In genomic region chrX:71556026-71556425, GRCh38 we compare ENCODE assay signal across 20 cellular contexts. TPM values are rescaled to one million over a fixed set of nuclear protein-coding genes. Genes with fewer than 3 reads are reported as not detected.
DNase-seq lines count a peak whose midpoint lies in the region; ATAC-seq, FAIRE-seq and TF ChIP-seq lines count a peak whose summit lies in the region.
"Had no signal": no experiment of that assay in that cellular context is flagged by ENCODE, and none has a peak within 500 bp of the region (broad histone marks: within the 10 kb centered on the region; RNA-seq: fewer than 3 reads in every experiment).

No MANE protein-coding gene starts in this region.

- POLR2A ChIA-PET in A549 (lab: Yijun Ruan, JAX): interaction anchor here (1.0 kb wide), 1 partner anchor 121 kb away, joined by 3 read pairs; no protein-coding TSS in a partner anchor

- no peak for TF ChIP-seq RAD21 in A549 (conservative IDR thresholded peaks at IDR 0.05 in 1 of 2, IDR thresholded peaks at IDR 0.05 in 1 of 2)

- H3K36me3 Mint-ChIP-seq in activated T-helper 17 cell treated with anti-CD3 and anti-CD28 coated beads, Interleukin-2, amount 50 U/mL, for 72 hours (ENCODE audit: low read depth): peaks cover 100% of the 10 kb centered on the region

- peaks cover 5% of the 10 kb centered on the region for H3K4me1 Mint-ChIP-seq in activated T-helper 17 cell treated with anti-CD3 and anti-CD28 coated beads, Interleukin-2, amount 50 U/mL, for 72 hours
- H3K4me1 Mint-ChIP-seq: neural progenitor cell had no signal

- H3K27ac ChIP-seq in A549: no peak overlapping the region
- H3K27ac ChIP-seq: epithelial cell of prostate, heart right ventricle, left ventricle myocardium inferior, neural progenitor cell, sigmoid colon had no signal

- H3K4me3 ChIP-seq in A549: no peak overlapping the region
- H3K4me3 ChIP-seq: heart right ventricle, left ventricle myocardium inferior, neural progenitor cell, sigmoid colon had no signal

- CTCF ChIA-PET in A549 (lab: Yijun Ruan, JAX): interaction anchor here (1.1 to 1.5 kb wide), 3 partner anchors 8 to 157 kb away, joined by 3 to 7 read pairs (median 3); no protein-coding TSS in a partner anchor

- FAIRE-seq in A549 (lab: Jason Lieb, UNC): peak; percentile 79

- H3K27ac Mint-ChIP-seq in activated T-helper 17 cell treated with anti-CD3 and anti-CD28 coated beads, Interleukin-2, amount 50 U/mL, for 72 hours: peak overlapping the region; percentile 53
- H3K27ac Mint-ChIP-seq: neural progenitor cell had no signal

- no peak for DNase-seq in A549 (ENCODE audit: low read depth in 1 of 2, low spot score in 1 of 2)
- peak; percentile 86 for DNase-seq in ACHN
- DNase-seq in kidney glomerular epithelial cell (lab: John Stamatoyannopoulos, UW): peak; percentile 85
- no peak for DNase-seq in NCI-H82 treated with DMSO at 0.1 percent for 48 hours (lab: John Stamatoyannopoulos, UW; ENCODE audit: unreplicated experiment)
- DNase-seq: activated CD4-positive, alpha-beta T cell treated with anti-CD3 and anti-CD28 coated beads, Interleukin-2, amount 50 U/mL, for 1 hour; activated naive CD4-positive, alpha-beta T cell; CD8-positive, alpha-beta T cell; cerebellar nuclear complex; heart right ventricle; IMR-90; left ventricle myocardium inferior; NCI-H2081 treated with DMSO at 0.1 percent for 48 hours; NCI-H82; sigmoid colon; trophoblast cell had no signal

- H3K4me1 ChIP-seq in A549: peaks cover 22% of the 10 kb centered on the region
- H3K4me1 ChIP-seq: heart right ventricle, left ventricle myocardium inferior, neural progenitor cell, sigmoid colon had no signal

- 83% methylated on average over 3 of the region's 3 CpGs for WGBS in A549 (ENCODE audit: missing lambda C conversion rate)

- ATAC-seq in A549: no peak
- no peak for ATAC-seq in activated T-helper 17 cell treated with anti-CD3 and anti-CD28 coated beads, Interleukin-2, amount 50 U/mL, for 72 hours (replicated peaks)
- ATAC-seq in GM18511 (IDR thresholded peaks at IDR 0.05; ENCODE audit: unreplicated experiment): no peak
- ATAC-seq in GM21825 (IDR thresholded peaks at IDR 0.05; ENCODE audit: unreplicated experiment): no peak
- ATAC-seq: CD8-positive, alpha-beta T cell; heart right ventricle had no signal

- no peak for TF ChIP-seq EP300 in A549 (IDR thresholded peaks at IDR 0.05)

- no peaks in the 10 kb centered on the region for H3K27me3 Mint-ChIP-seq in activated T-helper 17 cell treated with anti-CD3 and anti-CD28 coated beads, Interleukin-2, amount 50 U/mL, for 72 hours

- no peaks in the 10 kb centered on the region for H3K9me3 Mint-ChIP-seq in activated T-helper 17 cell treated with anti-CD3 and anti-CD28 coated beads, Interleukin-2, amount 50 U/mL, for 72 hours
- H3K9me3 Mint-ChIP-seq: CD8-positive, alpha-beta T cell; neural progenitor cell had no signal

- H3K4me3 Mint-ChIP-seq in activated T-helper 17 cell treated with anti-CD3 and anti-CD28 coated beads, Interleukin-2, amount 50 U/mL, for 72 hours: no peak overlapping the region
- H3K4me3 Mint-ChIP-seq: CD8-positive, alpha-beta T cell; neural progenitor cell had no signal

- in situ Hi-C loops in ACHN (cut with HindIII; ENCODE audit: low pct_ligation_motif_present, low pct_unique_long_range_greater_than_20kb, low sequenced_read_pairs): no loop called here

- H3K4me2 ChIP-seq in A549: peak overlapping the region; percentile 44
- H3K4me2 ChIP-seq: neural progenitor cell had no signal

- TF ChIP-seq CTCF in A549 (IDR thresholded peaks at IDR 0.05): no peak

- TF ChIP-seq POLR2A in A549 (IDR thresholded peaks at IDR 0.05; ENCODE audit: low read length): no peak

- no peaks in the 10 kb centered on the region for H3K9me3 ChIP-seq in A549
- H3K9me3 ChIP-seq: heart right ventricle, left ventricle myocardium inferior, sigmoid colon had no signal

TF ChIP-seq in A549, 52 proteins besides CTCF, POLR2A, EP300 and RAD21:
- TF ChIP-seq ZC3H11A (IDR thresholded peaks at IDR 0.05) (no peak), ELK1 (IDR thresholded peaks at IDR 0.05; ENCODE audit: low read depth, low read length) (no peak)

RNA-seq across cellular contexts. Expression of gene GCNA, which starts 22.2 kb away (rescaled TPM):
- polyA plus RNA-seq in A549 (2011; rRNA removed): 1.5 and 1.7 TPM in 2 replicates
- 0.45 and 0.61 TPM in 2 replicates for polyA plus RNA-seq in A549 (2012; cell fraction: cytosol; rRNA removed)
- polyA plus RNA-seq in A549 (2012; cell fraction: nucleus; rRNA removed): 2.0 and 3.5 TPM in 2 replicates
- polyA plus RNA-seq in A549 (2017; fragmentation: RNase III; extraction: RNeasy Plus Mini Kit Qiagen cat#74134 plus additional on column Dnase treatment): 1.4 to 1.6 TPM (median 1.6 TPM) in 3 replicates
- polyA minus RNA-seq in A549 (2011; rRNA and poly(A)+ RNA removed): 1.0 and 2.1 TPM in 2 replicates
- 10 to 100 TPM in 1 of 2 donors, 1 to 10 TPM in 1; 4.9 to 10.7 TPM for total RNA-seq in activated T-helper 17 cell treated with anti-CD3 and anti-CD28 coated beads, Interleukin-2, amount 50 U/mL, for 72 hours

RNA-seq across cellular contexts. Expression of gene OGT, which starts 23.1 kb away (rescaled TPM):
- 290 and 300 TPM in 2 replicates for polyA plus RNA-seq in A549 (2011; rRNA removed)
- polyA plus RNA-seq in A549 (2012; cell fraction: cytosol; rRNA removed): 34.9 and 35.3 TPM in 2 replicates
- 187 and 235 TPM in 2 replicates for polyA plus RNA-seq in A549 (2012; cell fraction: nucleus; rRNA removed)
- 42.7 to 47.8 TPM (median 47.3 TPM) in 3 replicates for polyA plus RNA-seq in A549 (2017; fragmentation: RNase III; extraction: RNeasy Plus Mini Kit Qiagen cat#74134 plus additional on column Dnase treatment)
- polyA minus RNA-seq in A549 (2011; rRNA and poly(A)+ RNA removed): 225 and 326 TPM in 2 replicates
- 100 to 1,000 TPM; 231 to 528 TPM for total RNA-seq in activated T-helper 17 cell treated with anti-CD3 and anti-CD28 coated beads, Interleukin-2, amount 50 U/mL, for 72 hours

Comparison
In these comparisons a context has a peak if more than half of its experiments do, and no peak if none do; other contexts are left out.
1. DNase-seq: peak in ACHN (single experiment) and kidney glomerular epithelial cell (single experiment); none in A549 (0 of 2) and NCI-H82 treated with DMSO at 0.1 percent for 48 hours (single experiment).